ENCODE assay signal across 29 cellular contexts in genomic region chr1:230788561-230789275, GRCh38. TPM values are rescaled to one million over a fixed set of nuclear protein-coding genes. Genes with fewer than 3 reads are reported as not detected.
"Had no signal": no experiment of that assay in that cellular context is flagged by ENCODE, and none has a peak within 500 bp of the region (broad histone marks: within the 10 kb centered on the region; RNA-seq: fewer than 3 reads in every experiment).

No MANE protein-coding gene starts in this region.

- H3K4me3 ChIP-seq: gastrocnemius medialis, hepatocyte, lower lobe of right lung, pancreas, smooth muscle cell, thyroid gland had no signal

- ATAC-seq: effector memory CD8-positive, alpha-beta T cell; gastrocnemius medialis; left colon; left ventricle myocardium superior; lower lobe of right lung; naive thymus-derived CD8-positive, alpha-beta T cell; pancreas; sciatic nerve; stimulated activated naive CD8-positive, alpha-beta T cell treated with anti-CD3 and anti-CD28 coated beads, Interleukin-15, amount 100 ng/mL, for 72 hours had no signal

- H3K9me3 Mint-ChIP-seq: effector memory CD8-positive, alpha-beta T cell; nephron progenitor cell; stimulated activated naive CD8-positive, alpha-beta T cell treated with anti-CD3 and anti-CD28 coated beads, Interleukin-15, amount 100 ng/mL, for 72 hours had no signal

- H3K9me3 ChIP-seq: gastrocnemius medialis, lower lobe of right lung, pancreas, thyroid gland had no signal

- H3K36me3 ChIP-seq: gastrocnemius medialis, lower lobe of right lung, pancreas, thyroid gland had no signal

- DNase-seq: cortex of kidney; effector memory CD8-positive, alpha-beta T cell; foreskin fibroblast; gastrocnemius medialis; kidney glomerular epithelial cell; left colon; left ventricle myocardium superior; lower lobe of right lung; naive thymus-derived CD8-positive, alpha-beta T cell; nephron progenitor cell; occipital lobe; pancreas; stimulated activated CD4-positive, alpha-beta T cell treated with anti-CD3 and anti-CD28 coated beads, Interleukin-12 subunit alpha, Interleukin-12 subunit beta, amount 100 ng/mL, for 4 hours; stimulated activated CD4-positive, alpha-beta T cell treated with anti-CD3 and anti-CD28 coated beads, Interleukin-1b, Interleukin-23, amount 100 ng/mL, for 48 hours; stimulated activated CD4-positive, alpha-beta T cell treated with anti-CD3 and anti-CD28 coated beads, Interleukin-4, amount 100 ng/mL, for 1 hour; stimulated activated CD8-positive, alpha-beta memory T cell treated with anti-CD3 and anti-CD28 coated beads, Interleukin-4, amount 100 ng/mL, for 48 hours; stimulated activated naive CD4-positive, alpha-beta T cell; stimulated activated naive CD8-positive, alpha-beta T cell treated with anti-CD3 and anti-CD28 coated beads, Interleukin-15, amount 100 ng/mL, for 72 hours; thyroid gland; trophoblast cell had no signal

- H3K27ac ChIP-seq: gastrocnemius medialis, hepatocyte, lower lobe of right lung, pancreas, thyroid gland had no signal

- H3K4me1 ChIP-seq: gastrocnemius medialis, lower lobe of right lung, pancreas, thyroid gland had no signal

- H3K27ac Mint-ChIP-seq: effector memory CD8-positive, alpha-beta T cell; nephron progenitor cell had no signal

- H3K27me3 ChIP-seq: gastrocnemius medialis, hepatocyte, pancreas, thyroid gland had no signal

- H3K4me3 Mint-ChIP-seq: effector memory CD8-positive, alpha-beta T cell; naive thymus-derived CD8-positive, alpha-beta T cell; nephron progenitor cell; stimulated activated naive CD8-positive, alpha-beta T cell treated with anti-CD3 and anti-CD28 coated beads, Interleukin-15, amount 100 ng/mL, for 72 hours had no signal

- H3K36me3 Mint-ChIP-seq: naive thymus-derived CD8-positive, alpha-beta T cell had no signal

- H3K4me1 Mint-ChIP-seq: nephron progenitor cell; stimulated activated naive CD8-positive, alpha-beta T cell treated with anti-CD3 and anti-CD28 coated beads, Interleukin-15, amount 100 ng/mL, for 72 hours had no signal

RNA-seq across cellular contexts. Expression of gene CAPN9, which starts 41.5 kb away (rescaled TPM):
- total RNA-seq: dermis microvascular lymphatic vessel endothelial cell; gastrocnemius medialis; glomerular endothelial cell; mesenteric fat pad; myocyte; naive thymus-derived CD8-positive, alpha-beta T cell; posterior vena cava; smooth muscle cell; temporal lobe; thyroid gland had no signal
- polyA plus RNA-seq: naive thymus-derived CD8-positive, alpha-beta T cell; pancreas; smooth muscle cell had no signal
